1 cellular context compared by ENCODE assay signal in the genomic region with DNA sequence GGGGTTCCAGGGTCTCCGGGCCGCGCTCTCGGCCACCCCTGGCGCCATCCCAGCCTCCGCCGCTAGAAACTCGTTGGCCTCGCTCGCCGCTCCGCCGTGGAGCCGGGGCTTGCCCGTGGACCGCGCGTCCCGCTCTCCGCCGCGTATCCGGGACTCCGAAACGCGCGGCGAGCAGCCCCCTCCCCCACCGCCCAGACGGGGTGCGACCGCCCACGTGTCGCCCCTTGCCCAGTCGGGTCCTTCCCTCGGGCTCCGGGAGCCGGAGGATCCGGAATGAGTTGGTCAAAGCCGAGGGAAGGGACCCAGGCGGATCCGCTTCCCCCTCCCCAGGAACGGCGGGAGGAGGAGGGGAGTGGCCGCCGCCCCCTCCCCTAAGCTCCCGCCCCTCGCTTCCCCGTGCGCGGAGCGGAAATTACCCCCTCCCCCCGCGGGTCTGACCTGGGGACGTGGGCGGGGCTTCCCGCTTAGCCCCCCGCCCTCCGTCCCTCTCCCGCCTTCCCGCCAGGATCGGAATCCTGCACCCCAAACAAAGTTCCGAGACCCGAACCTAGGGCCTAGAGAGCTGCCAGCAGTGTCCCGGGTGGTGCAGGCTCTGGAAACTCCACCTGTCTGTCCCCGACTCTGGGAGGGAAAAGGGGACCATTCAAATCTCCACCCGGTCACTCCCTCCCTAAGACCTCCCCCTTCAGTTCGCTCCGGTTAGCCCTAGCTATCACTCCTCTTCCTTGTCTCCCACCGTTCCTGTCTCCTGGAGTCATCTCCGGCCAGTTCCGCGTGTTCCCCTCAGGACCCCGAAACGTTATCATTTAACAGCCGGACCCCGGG.
TF ChIP-seq lines count a peak whose summit lies in the region.

No MANE protein-coding gene starts in this region.

TF ChIP-seq in HepG2, 621 proteins besides CTCF, POLR2A, EP300 and RAD21 (continued from another document and continues in another):
- TF ChIP-seq, protein P1, sequence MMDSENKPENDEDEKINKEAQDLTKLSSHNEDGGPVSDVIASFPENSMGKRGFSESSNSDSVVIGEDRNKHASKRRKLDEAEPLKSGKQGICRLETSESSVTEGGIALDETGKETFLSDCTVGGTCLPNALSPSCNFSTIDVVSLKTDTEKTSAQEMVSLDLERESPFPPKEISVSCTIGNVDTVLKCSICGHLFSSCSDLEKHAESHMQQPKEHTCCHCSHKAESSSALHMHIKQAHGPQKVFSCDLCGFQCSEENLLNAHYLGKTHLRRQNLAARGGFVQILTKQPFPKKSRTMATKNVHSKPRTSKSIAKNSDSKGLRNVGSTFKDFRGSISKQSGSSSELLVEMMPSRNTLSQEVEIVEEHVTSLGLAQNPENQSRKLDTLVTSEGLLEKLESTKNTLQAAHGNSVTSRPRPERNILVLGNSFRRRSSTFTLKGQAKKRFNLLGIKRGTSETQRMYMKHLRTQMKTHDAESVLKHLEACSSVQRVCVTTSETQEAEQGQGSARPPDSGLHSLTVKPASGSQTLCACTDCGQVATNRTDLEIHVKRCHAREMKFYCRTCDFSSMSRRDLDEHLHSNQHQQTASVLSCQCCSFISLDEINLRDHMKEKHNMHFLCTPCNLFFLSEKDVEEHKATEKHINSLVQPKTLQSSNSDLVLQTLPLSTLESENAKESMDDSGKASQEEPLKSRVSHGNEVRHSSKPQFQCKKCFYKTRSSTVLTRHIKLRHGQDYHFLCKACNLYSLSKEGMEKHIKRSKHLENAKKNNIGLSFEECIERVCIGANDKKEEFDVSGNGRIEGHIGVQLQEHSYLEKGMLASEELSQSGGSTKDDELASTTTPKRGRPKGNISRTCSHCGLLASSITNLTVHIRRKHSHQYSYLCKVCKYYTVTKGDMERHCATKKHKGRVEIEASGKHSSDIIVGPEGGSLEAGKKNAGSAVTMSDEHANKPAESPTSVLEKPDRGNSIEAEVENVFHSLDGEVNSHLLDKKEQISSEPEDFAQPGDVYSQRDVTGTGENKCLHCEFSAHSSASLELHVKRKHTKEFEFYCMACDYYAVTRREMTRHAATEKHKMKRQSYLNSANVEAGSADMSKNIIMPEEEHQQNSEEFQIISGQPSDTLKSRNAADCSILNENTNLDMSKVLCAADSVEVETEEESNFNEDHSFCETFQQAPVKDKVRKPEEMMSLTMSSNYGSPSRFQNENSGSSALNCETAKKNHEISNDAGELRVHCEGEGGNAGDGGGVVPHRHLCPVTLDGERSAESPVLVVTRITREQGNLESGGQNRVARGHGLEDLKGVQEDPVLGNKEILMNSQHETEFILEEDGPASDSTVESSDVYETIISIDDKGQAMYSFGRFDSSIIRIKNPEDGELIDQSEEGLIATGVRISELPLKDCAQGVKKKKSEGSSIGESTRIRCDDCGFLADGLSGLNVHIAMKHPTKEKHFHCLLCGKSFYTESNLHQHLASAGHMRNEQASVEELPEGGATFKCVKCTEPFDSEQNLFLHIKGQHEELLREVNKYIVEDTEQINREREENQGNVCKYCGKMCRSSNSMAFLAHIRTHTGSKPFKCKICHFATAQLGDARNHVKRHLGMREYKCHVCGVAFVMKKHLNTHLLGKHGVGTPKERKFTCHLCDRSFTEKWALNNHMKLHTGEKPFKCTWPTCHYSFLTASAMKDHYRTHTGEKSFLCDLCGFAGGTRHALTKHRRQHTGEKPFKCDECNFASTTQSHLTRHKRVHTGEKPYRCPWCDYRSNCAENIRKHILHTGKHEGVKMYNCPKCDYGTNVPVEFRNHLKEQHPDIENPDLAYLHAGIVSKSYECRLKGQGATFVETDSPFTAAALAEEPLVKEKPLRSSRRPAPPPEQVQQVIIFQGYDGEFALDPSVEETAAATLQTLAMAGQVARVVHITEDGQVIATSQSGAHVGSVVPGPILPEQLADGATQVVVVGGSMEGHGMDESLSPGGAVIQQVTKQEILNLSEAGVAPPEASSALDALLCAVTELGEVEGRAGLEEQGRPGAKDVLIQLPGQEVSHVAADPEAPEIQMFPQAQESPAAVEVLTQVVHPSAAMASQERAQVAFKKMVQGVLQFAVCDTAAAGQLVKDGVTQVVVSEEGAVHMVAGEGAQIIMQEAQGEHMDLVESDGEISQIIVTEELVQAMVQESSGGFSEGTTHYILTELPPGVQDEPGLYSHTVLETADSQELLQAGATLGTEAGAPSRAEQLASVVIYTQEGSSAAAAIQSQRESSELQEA (CRISPR knock-in tag; IDR thresholded peaks at IDR 0.05; ENCODE audit: not compliant biosample characterization) = peak; percentile 85
- TF ChIP-seq FLYWCH1 (CRISPR knock-in tag; IDR thresholded peaks at IDR 0.05) (0 out of 2 replicates have a peak, but pooled peaks have one; percentile 5), ZIK1 (CRISPR knock-in tag; IDR thresholded peaks at IDR 0.05; ENCODE audit: borderline replicate concordance, low read depth) (peak; percentile 36), HNRNPUL1 (IDR thresholded peaks at IDR 0.05; ENCODE audit: low read depth, low read length) (0 out of 2 replicates have a peak, but pooled peaks have one; percentile 25), ZFP1 (CRISPR knock-in tag; IDR thresholded peaks at IDR 0.05) (peak; percentile 37; the same call in 1 of the 2 replicates), ZNF577 (CRISPR knock-in tag; IDR thresholded peaks at IDR 0.05; ENCODE audit: borderline replicate concordance, low read depth) (no peak), ZNF234 (CRISPR knock-in tag; conservative IDR thresholded peaks at IDR 0.05) (peak; percentile 94), SUZ12 (IDR thresholded peaks at IDR 0.05; ENCODE audit: low read depth, low read length) (no peak), HNRNPH1 (optimal IDR thresholded peaks at IDR 0.05; ENCODE audit: low read depth, low read length) (peak; percentile 40), ZNF496 (CRISPR knock-in tag; IDR thresholded peaks at IDR 0.05; ENCODE audit: insufficient replicate concordance) (no peak), CEBPG (CRISPR knock-in tag; IDR thresholded peaks at IDR 0.05) (peak; percentile 39; the same call in 1 of the 2 replicates), ZSCAN31 (CRISPR knock-in tag; IDR thresholded peaks at IDR 0.05; ENCODE audit: low read depth) (peak; percentile 49; the same call in 1 of the 2 replicates), ZNF256 (CRISPR knock-in tag; conservative IDR thresholded peaks at IDR 0.05) (no peak), FOXM1 (CRISPR knock-in tag; IDR thresholded peaks at IDR 0.05) (0 out of 2 replicates have a peak, but pooled peaks have one; percentile 74), FOXP1 (IDR thresholded peaks at IDR 0.05) (no peak), FOXP1 (CRISPR knock-in tag; IDR thresholded peaks at IDR 0.05) (peak; percentile 48), KMT2A (CRISPR knock-in tag; IDR thresholded peaks at IDR 0.05) (peak; percentile 95), SALL1 (CRISPR knock-in tag; IDR thresholded peaks at IDR 0.05) (peak; percentile 90), TAF1 (CRISPR knock-in tag; IDR thresholded peaks at IDR 0.05) (peak; percentile 94), ZNF781 (CRISPR knock-in tag; IDR thresholded peaks at IDR 0.05; ENCODE audit: borderline replicate concordance, not compliant biosample characterization) (peak; percentile 47), SRF (IDR thresholded peaks at IDR 0.05; ENCODE audit: low read depth, low read length) (0 out of 2 replicates have a peak, but pooled peaks have one; percentile 1), ZNF557 (CRISPR knock-in tag; IDR thresholded peaks at IDR 0.05) (no peak; the same call in 1 of the 2 replicates), FOXA3 (CRISPR knock-in tag; IDR thresholded peaks at IDR 0.05) (peak; percentile 44; the same call in 1 of the 2 replicates), NFE2L1 (CRISPR knock-in tag; IDR thresholded peaks at IDR 0.05; ENCODE audit: borderline replicate concordance) (no peak), ETV5 (CRISPR knock-in tag; IDR thresholded peaks at IDR 0.05; ENCODE audit: borderline replicate concordance) (peak; percentile 96), ZNF616 (CRISPR knock-in tag; IDR thresholded peaks at IDR 0.05; ENCODE audit: low read depth) (peak; percentile 62; the same call in 1 of the 2 replicates), ESRRA (CRISPR knock-in tag; IDR thresholded peaks at IDR 0.05; ENCODE audit: low read depth) (no peak), HNF4A (CRISPR knock-in tag; IDR thresholded peaks at IDR 0.05) (peak; percentile 39), MAFK (conservative IDR thresholded peaks at IDR 0.05 in 1 of 2, IDR thresholded peaks at IDR 0.05 in 1 of 2; ENCODE audit: low read length in 2 of 2) (no peak), U2AF1 (optimal IDR thresholded peaks at IDR 0.05; ENCODE audit: low read depth, low read length) (peak; percentile 92)
- TF ChIP-seq, protein P2, sequence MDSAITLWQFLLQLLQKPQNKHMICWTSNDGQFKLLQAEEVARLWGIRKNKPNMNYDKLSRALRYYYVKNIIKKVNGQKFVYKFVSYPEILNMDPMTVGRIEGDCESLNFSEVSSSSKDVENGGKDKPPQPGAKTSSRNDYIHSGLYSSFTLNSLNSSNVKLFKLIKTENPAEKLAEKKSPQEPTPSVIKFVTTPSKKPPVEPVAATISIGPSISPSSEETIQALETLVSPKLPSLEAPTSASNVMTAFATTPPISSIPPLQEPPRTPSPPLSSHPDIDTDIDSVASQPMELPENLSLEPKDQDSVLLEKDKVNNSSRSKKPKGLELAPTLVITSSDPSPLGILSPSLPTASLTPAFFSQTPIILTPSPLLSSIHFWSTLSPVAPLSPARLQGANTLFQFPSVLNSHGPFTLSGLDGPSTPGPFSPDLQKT (CRISPR knock-in tag; IDR thresholded peaks at IDR 0.05; ENCODE audit: borderline replicate concordance) = 0 out of 2 replicates have a peak, but pooled peaks have one; percentile 25
- TF ChIP-seq, protein P3, sequence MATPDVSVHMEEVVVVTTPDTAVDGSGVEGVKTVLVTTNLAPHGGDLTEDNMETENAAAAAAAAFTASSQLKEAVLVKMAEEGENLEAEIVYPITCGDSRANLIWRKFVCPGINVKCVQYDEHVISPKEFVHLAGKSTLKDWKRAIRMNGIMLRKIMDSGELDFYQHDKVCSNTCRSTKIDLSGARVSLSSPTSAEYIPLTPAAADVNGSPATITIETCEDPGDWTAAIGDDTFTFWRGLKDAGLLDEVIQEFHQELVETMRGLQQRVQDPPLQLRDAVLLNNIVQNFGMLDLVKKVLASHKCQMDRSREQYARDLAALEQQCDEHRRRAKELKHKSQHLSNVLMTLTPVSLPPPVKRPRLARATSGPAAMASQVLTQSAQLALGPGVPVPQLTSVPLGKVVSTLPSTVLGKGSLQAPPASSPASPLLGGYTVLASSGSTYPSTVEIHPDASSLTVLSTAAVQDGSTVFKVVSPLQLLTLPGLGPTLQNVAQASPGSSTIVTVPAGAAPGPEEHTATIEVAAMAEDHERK (CRISPR knock-in tag; IDR thresholded peaks at IDR 0.05; ENCODE audit: low read depth) = no peak; the same call in 1 of the 2 replicates
- TF ChIP-seq, protein P4, sequence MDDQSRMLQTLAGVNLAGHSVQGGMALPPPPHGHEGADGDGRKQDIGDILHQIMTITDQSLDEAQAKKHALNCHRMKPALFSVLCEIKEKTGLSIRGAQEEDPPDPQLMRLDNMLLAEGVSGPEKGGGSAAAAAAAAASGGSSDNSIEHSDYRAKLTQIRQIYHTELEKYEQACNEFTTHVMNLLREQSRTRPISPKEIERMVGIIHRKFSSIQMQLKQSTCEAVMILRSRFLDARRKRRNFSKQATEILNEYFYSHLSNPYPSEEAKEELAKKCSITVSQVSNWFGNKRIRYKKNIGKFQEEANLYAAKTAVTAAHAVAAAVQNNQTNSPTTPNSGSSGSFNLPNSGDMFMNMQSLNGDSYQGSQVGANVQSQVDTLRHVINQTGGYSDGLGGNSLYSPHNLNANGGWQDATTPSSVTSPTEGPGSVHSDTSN (CRISPR knock-in tag; IDR thresholded peaks at IDR 0.05; ENCODE audit: borderline replicate concordance) = peak; percentile 71; the same call in 1 of the 2 replicates
- TF ChIP-seq, protein P5, sequence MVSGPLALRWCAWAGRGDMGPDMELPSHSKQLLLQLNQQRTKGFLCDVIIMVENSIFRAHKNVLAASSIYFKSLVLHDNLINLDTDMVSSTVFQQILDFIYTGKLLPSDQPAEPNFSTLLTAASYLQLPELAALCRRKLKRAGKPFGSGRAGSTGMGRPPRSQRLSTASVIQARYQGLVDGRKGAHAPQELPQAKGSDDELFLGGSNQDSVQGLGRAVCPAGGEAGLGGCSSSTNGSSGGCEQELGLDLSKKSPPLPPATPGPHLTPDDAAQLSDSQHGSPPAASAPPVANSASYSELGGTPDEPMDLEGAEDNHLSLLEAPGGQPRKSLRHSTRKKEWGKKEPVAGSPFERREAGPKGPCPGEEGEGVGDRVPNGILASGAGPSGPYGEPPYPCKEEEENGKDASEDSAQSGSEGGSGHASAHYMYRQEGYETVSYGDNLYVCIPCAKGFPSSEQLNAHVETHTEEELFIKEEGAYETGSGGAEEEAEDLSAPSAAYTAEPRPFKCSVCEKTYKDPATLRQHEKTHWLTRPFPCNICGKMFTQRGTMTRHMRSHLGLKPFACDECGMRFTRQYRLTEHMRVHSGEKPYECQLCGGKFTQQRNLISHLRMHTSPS (CRISPR knock-in tag; IDR thresholded peaks at IDR 0.05; ENCODE audit: low read depth) = peak; percentile 46
- TF ChIP-seq, protein P6, sequence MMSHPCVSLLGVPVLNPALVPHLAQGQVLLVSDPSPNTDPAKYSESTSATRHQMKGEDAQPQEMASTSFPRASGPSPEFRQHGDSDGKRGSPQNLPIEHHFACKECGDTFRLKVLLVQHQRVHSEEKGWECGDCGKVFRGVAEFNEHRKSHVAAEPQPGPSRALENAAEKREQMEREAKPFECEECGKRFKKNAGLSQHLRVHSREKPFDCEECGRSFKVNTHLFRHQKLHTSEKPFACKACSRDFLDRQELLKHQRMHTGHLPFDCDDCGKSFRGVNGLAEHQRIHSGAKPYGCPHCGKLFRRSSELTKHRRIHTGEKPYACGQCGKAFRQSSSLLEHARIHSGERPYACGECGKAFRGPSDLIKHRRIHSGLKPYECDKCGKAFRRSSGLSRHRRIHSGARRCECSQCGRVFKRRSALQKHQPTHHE (CRISPR knock-in tag; IDR thresholded peaks at IDR 0.05; ENCODE audit: borderline replicate concordance) = peak; percentile 95
- TF ChIP-seq, protein P7, sequence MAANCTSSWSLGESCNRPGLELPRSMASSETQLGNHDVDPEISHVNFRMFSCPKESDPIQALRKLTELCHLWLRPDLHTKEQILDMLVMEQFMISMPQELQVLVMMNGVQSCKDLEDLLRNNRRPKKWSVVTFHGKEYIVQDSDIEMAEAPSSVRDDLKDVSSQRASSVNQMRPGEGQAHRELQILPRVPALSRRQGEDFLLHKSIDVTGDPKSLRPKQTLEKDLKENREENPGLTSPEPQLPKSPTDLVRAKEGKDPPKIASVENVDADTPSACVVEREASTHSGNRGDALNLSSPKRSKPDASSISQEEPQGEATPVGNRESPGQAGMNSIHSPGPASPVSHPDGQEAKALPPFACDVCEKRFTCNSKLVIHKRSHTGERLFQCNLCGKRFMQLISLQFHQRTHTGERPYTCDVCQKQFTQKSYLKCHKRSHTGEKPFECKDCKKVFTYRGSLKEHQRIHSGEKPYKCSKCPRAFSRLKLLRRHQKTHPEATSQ (CRISPR knock-in tag; IDR thresholded peaks at IDR 0.05; ENCODE audit: borderline replicate concordance) = peak; percentile 94
- TF ChIP-seq, protein P8, sequence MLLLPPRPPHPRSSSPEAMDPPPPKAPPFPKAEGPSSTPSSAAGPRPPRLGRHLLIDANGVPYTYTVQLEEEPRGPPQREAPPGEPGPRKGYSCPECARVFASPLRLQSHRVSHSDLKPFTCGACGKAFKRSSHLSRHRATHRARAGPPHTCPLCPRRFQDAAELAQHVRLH (CRISPR knock-in tag; IDR thresholded peaks at IDR 0.05; ENCODE audit: borderline replicate concordance, low read depth) = peak; percentile 93; the same call in 1 of the 2 replicates
